16 cellular contexts compared by ENCODE assay signal in genomic region chr17:62681939-62682381, GRCh38. TPM values are rescaled to one million over a fixed set of nuclear protein-coding genes. Genes with fewer than 3 reads are reported as not detected.
DNase-seq lines count a peak whose midpoint lies in the region; ATAC-seq and TF ChIP-seq lines count a peak whose summit lies in the region.
"Had no signal": no experiment of that assay in that cellular context is flagged by ENCODE, and none has a peak within 500 bp of the region (broad histone marks: within the 10 kb centered on the region; RNA-seq: fewer than 3 reads in every experiment).

No MANE protein-coding gene starts in this region.

- H4K8ac ChIP-seq in trophoblast cell (ENCODE audit: low read depth, low read length), result no peak overlapping the region

- H3K23ac ChIP-seq in trophoblast cell (ENCODE audit: low read length), result no peak overlapping the region

- H3K4me3 ChIP-seq in Panc1 (ENCODE audit: low read depth in 2 of 2, low read length in 2 of 2), result no peak overlapping the region
- no peak overlapping the region for H3K4me3 ChIP-seq in esophagus squamous epithelium
- H3K4me3 ChIP-seq in trophoblast cell (ENCODE audit: low read depth, low read length), result peak overlapping the region; percentile 23
- H3K4me3 ChIP-seq in tibial nerve, result no peak overlapping the region
- H3K4me3 ChIP-seq: SJCRH30 had no signal

- H3K27ac ChIP-seq in Panc1 (ENCODE audit: low read length) (no peak overlapping the region), esophagus squamous epithelium (peak overlapping the region; percentile 71 to 87 (median 76)), trophoblast cell (ENCODE audit: low read depth, low read length) (no peak overlapping the region), tibial nerve (no peak overlapping the region)
- H3K27ac ChIP-seq: C4-2B, SJCRH30 had no signal

- no peak overlapping the region for H2AFZ ChIP-seq in trophoblast cell (ENCODE audit: insufficient read depth, low read length, poor library complexity)

- no peak overlapping the region for H4K12ac ChIP-seq in trophoblast cell (ENCODE audit: low read depth, low read length)

- no TSS peak for BruUV-seq in Panc1 (replicated peaks; lab: Mats Ljungman, UMichigan)

- no peak for TF ChIP-seq CTCF in Panc1 (IDR thresholded peaks at IDR 0.05)
- TF ChIP-seq CTCF in esophagus squamous epithelium (IDR thresholded peaks at IDR 0.05), result no peak
- TF ChIP-seq CTCF in tibial nerve (IDR thresholded peaks at IDR 0.05), result no peak

- H3K18ac ChIP-seq in trophoblast cell (ENCODE audit: low read length), result no peak overlapping the region

- H3K4me1 ChIP-seq in Panc1 (ENCODE audit: control insufficient read depth, insufficient read depth, low read length) (no peaks in the 10 kb centered on the region), esophagus squamous epithelium (peaks cover 0 to 70% (median 7%) of the 10 kb centered on the region in 3 donors), trophoblast cell (ENCODE audit: control insufficient read depth in 1 of 2, insufficient read depth in 2 of 2, low read length in 2 of 2) (no peaks in the 10 kb centered on the region), tibial nerve (no peaks in the 10 kb centered on the region)
- H3K4me1 ChIP-seq: SJCRH30 had no signal

- ATAC-seq in Panc1 (peak; percentile 36; the same call in 1 of the 2 replicates), GM21528 (IDR thresholded peaks at IDR 0.05; ENCODE audit: low FRiP score, unreplicated experiment) (no peak)

- intact Hi-C loops in Panc1 (cut with micrococcal nuclease; ENCODE audit: unreplicated experiment), result no loop called here
- intact Hi-C loops in esophagus squamous epithelium (cut with DNase I), result no loop called here

- TF ChIP-seq EP300 in tibial nerve (IDR thresholded peaks at IDR 0.05), result no peak

- TF ChIP-seq POLR2A in esophagus squamous epithelium (IDR thresholded peaks at IDR 0.05) (no peak), tibial nerve (IDR thresholded peaks at IDR 0.05) (no peak)

- H3K79me1 ChIP-seq in trophoblast cell (ENCODE audit: low read length), result no peaks in the 10 kb centered on the region

- CTCF ChIA-PET in Panc1 (lab: Charles Lee), result no interaction called here

- DNase-seq in Ammon's horn (ENCODE audit: low spot score), result peak; percentile 71
- DNase-seq in Panc1 (ENCODE audit: low read depth, low spot score), result no peak
- no peak for DNase-seq in esophagus squamous epithelium (lab: John Stamatoyannopoulos, UW)
- DNase-seq in trophoblast cell, result no peak
- no peak for DNase-seq in tibial nerve (ENCODE audit: low spot score in 2 of 2)
- no peak for DNase-seq in activated CD4-positive, alpha-beta T cell treated with anti-CD3 and anti-CD28 coated beads for 4 hours
- no peak for DNase-seq in NCI-H1417 treated with DMSO at 0.1 percent for 48 hours (lab: John Stamatoyannopoulos, UW)
- DNase-seq: DMS79, MM.1S, NCI-H1092, NCI-H187, NCI-H345, NCI-H524 treated with DMSO at 0.1 percent for 48 hours, SJCRH30 had no signal

- H3K79me2 ChIP-seq in trophoblast cell (ENCODE audit: control insufficient read depth, insufficient read depth, low read length, poor library complexity), result no peaks in the 10 kb centered on the region

- no peak overlapping the region for H2BK5ac ChIP-seq in trophoblast cell (ENCODE audit: low read depth, low read length, poor library complexity)

- H3K9me3 ChIP-seq in Panc1 (ENCODE audit: control insufficient read depth, insufficient read depth, low read depth, low read length) (no peaks in the 10 kb centered on the region), esophagus squamous epithelium (no peaks in the 10 kb centered on the region), trophoblast cell (ENCODE audit: insufficient read depth, low read depth, low read length) (no peaks in the 10 kb centered on the region), tibial nerve (no peaks in the 10 kb centered on the region)
- H3K9me3 ChIP-seq: SJCRH30 had no signal

- WGBS in esophagus squamous epithelium, 2 donors, result 48 to 53% methylated on average over 3 of the region's 8 CpGs
- no CpG with 5 or more reads among the region's 8 CpGs for WGBS in trophoblast cell (ENCODE audit: extremely low coverage, insufficient coverage, insufficient read length)
- WGBS in tibial nerve, 2 donors, result 80 to 88% methylated on average over 7 to 8 of the region's 8 CpGs

- POLR2A ChIA-PET in Panc1 (lab: Charles Lee), result no interaction called here

- H3K4ac ChIP-seq in trophoblast cell (ENCODE audit: low read depth, low read length), result no peak overlapping the region

- H2BK120ac ChIP-seq in trophoblast cell (ENCODE audit: insufficient read depth, low read length, poor library complexity), result no peak overlapping the region

- in situ Hi-C loops in Panc1 (cut with HindIII; ENCODE audit: low pct_unique_long_range_greater_than_20kb, low sequenced_read_pairs), result no loop called here

- H4K91ac ChIP-seq in trophoblast cell (ENCODE audit: low read depth, low read length), result no peak overlapping the region

- H3K36me3 ChIP-seq in Panc1 (ENCODE audit: control insufficient read depth, insufficient read depth, low read length) (no peaks in the 10 kb centered on the region; the same call in 1 of the 2 replicates), esophagus squamous epithelium (peaks cover 0 to 34% (median 0%) of the 10 kb centered on the region in 3 donors), trophoblast cell (ENCODE audit: control insufficient read depth in 1 of 2, insufficient read depth in 2 of 2, low read length in 2 of 2) (peaks cover 60 to 66% of the 10 kb centered on the region in 2 experiments), tibial nerve (peaks cover 0 to 24% (median 0%) of the 10 kb centered on the region in 3 donors)
- H3K36me3 ChIP-seq: SJCRH30 had no signal

- H2BK12ac ChIP-seq in trophoblast cell (ENCODE audit: low read length), result no peak overlapping the region

- no peak overlapping the region for H2AK5ac ChIP-seq in trophoblast cell (ENCODE audit: low read length)

- H3K14ac ChIP-seq in trophoblast cell (ENCODE audit: low read length), result no peak overlapping the region

- H3K9ac ChIP-seq in trophoblast cell (ENCODE audit: low read length), result no peak overlapping the region

- no peak overlapping the region for H3K4me2 ChIP-seq in trophoblast cell (ENCODE audit: low read length)

- H3K27me3 ChIP-seq in Panc1 (ENCODE audit: control insufficient read depth, insufficient read depth, low read length) (no peaks in the 10 kb centered on the region), esophagus squamous epithelium (no peaks in the 10 kb centered on the region), trophoblast cell (ENCODE audit: insufficient read depth, low read length) (no peaks in the 10 kb centered on the region), tibial nerve (no peaks in the 10 kb centered on the region)
- H3K27me3 ChIP-seq: SJCRH30 had no signal

RNA-seq across cellular contexts. Expression of gene MRC2, which starts 54.5 kb away (rescaled TPM):
- total RNA-seq in Panc1 (2021; ENCODE audit: unreplicated experiment) (120 TPM), esophagus squamous epithelium (10 to 100 TPM; 38.8 to 64.7 (median 61.6) TPM), tibial nerve (100 to 1,000 TPM in 1 of 4 donors, 10 to 100 TPM in 3; 51.9 to 117 (median 78.0) TPM)
- 171 TPM for polyA plus RNA-seq in Panc1 (2012; ENCODE audit: insufficient read length)
- 70.3 and 73.6 TPM in 2 replicates for polyA plus RNA-seq in trophoblast cell (2013)

Comparison
In these comparisons a context has a peak if more than half of its experiments do, and no peak if none do; other contexts are left out.
1. H3K27ac ChIP-seq: peak in esophagus squamous epithelium (4 of 4); none in Panc1 (single experiment), trophoblast cell (single experiment) and tibial nerve (0 of 4).